Comparison of ENCODE assay signal across 2 cellular contexts in the genomic region with DNA sequence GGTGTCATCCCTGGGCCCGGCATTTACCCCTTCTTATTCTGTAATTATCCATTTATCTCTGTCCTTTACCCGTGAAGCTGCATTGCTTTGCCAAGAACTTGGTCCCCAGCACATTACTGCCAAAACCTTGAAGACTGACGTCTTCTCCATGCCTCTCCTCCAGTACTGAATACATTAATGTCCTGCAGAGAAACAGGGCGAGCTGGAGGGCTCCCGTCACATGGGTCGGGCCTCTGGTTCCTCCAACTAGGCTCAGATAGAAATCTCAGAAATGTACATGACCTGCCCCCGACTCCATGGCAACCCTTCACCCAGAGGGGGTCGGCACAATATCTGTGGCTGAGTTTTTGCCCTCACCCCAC.
TF ChIP-seq lines count a peak whose summit lies in the region.

No MANE protein-coding gene starts in this region.

TF ChIP-seq in A549, 52 proteins besides CTCF, POLR2A, EP300 and RAD21:
- TF ChIP-seq, protein P1, sequence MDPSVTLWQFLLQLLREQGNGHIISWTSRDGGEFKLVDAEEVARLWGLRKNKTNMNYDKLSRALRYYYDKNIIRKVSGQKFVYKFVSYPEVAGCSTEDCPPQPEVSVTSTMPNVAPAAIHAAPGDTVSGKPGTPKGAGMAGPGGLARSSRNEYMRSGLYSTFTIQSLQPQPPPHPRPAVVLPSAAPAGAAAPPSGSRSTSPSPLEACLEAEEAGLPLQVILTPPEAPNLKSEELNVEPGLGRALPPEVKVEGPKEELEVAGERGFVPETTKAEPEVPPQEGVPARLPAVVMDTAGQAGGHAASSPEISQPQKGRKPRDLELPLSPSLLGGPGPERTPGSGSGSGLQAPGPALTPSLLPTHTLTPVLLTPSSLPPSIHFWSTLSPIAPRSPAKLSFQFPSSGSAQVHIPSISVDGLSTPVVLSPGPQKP (IDR thresholded peaks at IDR 0.05; ENCODE audit: low read depth, low read length) = no peak
- TF ChIP-seq HOXB5 (CRISPR knock-in tag; IDR thresholded peaks at IDR 0.05) = no peak
- no peak for TF ChIP-seq HEYL (CRISPR knock-in tag; IDR thresholded peaks at IDR 0.05)
- no peak for TF ChIP-seq POLR2AphosphoS2 (conservative IDR thresholded peaks at IDR 0.05; ENCODE audit: low read length)
- no peak for TF ChIP-seq HDAC2 (IDR thresholded peaks at IDR 0.05)
- no peak for TF ChIP-seq CHD2 (IDR thresholded peaks at IDR 0.05; ENCODE audit: low read length, partially characterized antibody)
- no peak for TF ChIP-seq ESRRA (IDR thresholded peaks at IDR 0.05; ENCODE audit: borderline replicate concordance, low read length)
- no peak for TF ChIP-seq FOSB (CRISPR knock-in tag; IDR thresholded peaks at IDR 0.05)
- TF ChIP-seq RFX5 (IDR thresholded peaks at IDR 0.05) = no peak
- TF ChIP-seq HMGXB4 (CRISPR knock-in tag; IDR thresholded peaks at IDR 0.05; ENCODE audit: borderline replicate concordance) = no peak

TF ChIP-seq in IMR-90, 13 proteins besides CTCF, POLR2A, EP300 and RAD21:
- TF ChIP-seq RFX5 (IDR thresholded peaks at IDR 0.05; ENCODE audit: low read depth, low read length) = no peak
- no peak for TF ChIP-seq MXI1 (IDR thresholded peaks at IDR 0.05; ENCODE audit: borderline replicate concordance, low read depth, low read length)
- TF ChIP-seq CEBPB (IDR thresholded peaks at IDR 0.05; ENCODE audit: low read depth, low read length) = no peak
- TF ChIP-seq FOS (IDR thresholded peaks at IDR 0.05; ENCODE audit: low read depth, low read length) = no peak
- no peak for TF ChIP-seq MAZ (IDR thresholded peaks at IDR 0.05; ENCODE audit: borderline replicate concordance, low read depth, low read length)
- TF ChIP-seq NFE2L2 (IDR thresholded peaks at IDR 0.05; ENCODE audit: low read depth, low read length) = no peak
- no peak for TF ChIP-seq RCOR1 (IDR thresholded peaks at IDR 0.05; ENCODE audit: insufficient replicate concordance, low read length)
- no peak for TF ChIP-seq BHLHE40 (IDR thresholded peaks at IDR 0.05; ENCODE audit: low read depth, low read length)
- TF ChIP-seq, protein P2, sequence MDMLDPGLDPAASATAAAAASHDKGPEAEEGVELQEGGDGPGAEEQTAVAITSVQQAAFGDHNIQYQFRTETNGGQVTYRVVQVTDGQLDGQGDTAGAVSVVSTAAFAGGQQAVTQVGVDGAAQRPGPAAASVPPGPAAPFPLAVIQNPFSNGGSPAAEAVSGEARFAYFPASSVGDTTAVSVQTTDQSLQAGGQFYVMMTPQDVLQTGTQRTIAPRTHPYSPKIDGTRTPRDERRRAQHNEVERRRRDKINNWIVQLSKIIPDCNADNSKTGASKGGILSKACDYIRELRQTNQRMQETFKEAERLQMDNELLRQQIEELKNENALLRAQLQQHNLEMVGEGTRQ (IDR thresholded peaks at IDR 0.05; ENCODE audit: low read depth, low read length) = no peak
- no peak for TF ChIP-seq CHD1 (IDR thresholded peaks at IDR 0.05; ENCODE audit: low read depth, low read length)
- no peak for TF ChIP-seq SMC3 (IDR thresholded peaks at IDR 0.05; ENCODE audit: low read depth, low read length)
- TF ChIP-seq MAFK (IDR thresholded peaks at IDR 0.05; ENCODE audit: low read depth, low read length) = no peak
- TF ChIP-seq, protein P1 (IDR thresholded peaks at IDR 0.05; ENCODE audit: borderline replicate concordance, low read depth, low read length) = no peak
